8 cellular contexts compared by ENCODE assay signal in genomic region chr7:80136276-80137045, GRCh38. TPM values are rescaled to one million over a fixed set of nuclear protein-coding genes. Genes with fewer than 3 reads are reported as not detected.
DNase-seq lines count a peak whose midpoint lies in the region; ATAC-seq and TF ChIP-seq lines count a peak whose summit lies in the region.

No MANE protein-coding gene starts in this region.

- ATAC-seq in heart right ventricle (no peak), Right ventricle myocardium inferior (no peak)

- peaks cover 0 to 44% (median 26%) of the 10 kb centered on the region in 9 donors for H3K4me1 ChIP-seq in heart right ventricle

- peaks cover 54% of the 10 kb centered on the region for H3K4me1 Mint-ChIP-seq in nephron progenitor cell

- intact Hi-C loops in heart right ventricle (cut with DNase I), result loop anchor here in 6 of 10 donors (5.0 to 10.0 kb wide), 6 partner anchors 56 to 258 kb away; no protein-coding TSS in a partner anchor
- intact Hi-C loops in Right ventricle myocardium inferior (cut with DNase I), result loop anchor here (5.0 kb wide), 1 partner anchor 141 kb away; no protein-coding TSS in a partner anchor

- peak overlapping the region; percentile 91 for H3K4me3 Mint-ChIP-seq in nephron progenitor cell

- TF ChIP-seq CTCF in heart right ventricle (IDR thresholded peaks at IDR 0.05) (no peak), nephron progenitor cell (IDR thresholded peaks at IDR 0.05) (no peak)

- peak overlapping the region; percentile 22 for H3K27ac Mint-ChIP-seq in nephron progenitor cell

- H3K27me3 Mint-ChIP-seq in nephron progenitor cell (ENCODE audit: low read depth, poor library complexity), result no peaks in the 10 kb centered on the region

- peak overlapping the region; percentile 80 to 100 (median 93) for H3K4me3 ChIP-seq in heart right ventricle

- no peaks in the 10 kb centered on the region for H3K9me3 ChIP-seq in heart right ventricle

- peaks cover 0 to 33% (median 0%) of the 10 kb centered on the region in 7 donors for H3K27me3 ChIP-seq in heart right ventricle

- peak overlapping the region in 2 of 10 donors; percentile 87 to 89 for H3K27ac ChIP-seq in heart right ventricle

- H3K9me3 Mint-ChIP-seq in nephron progenitor cell, result peaks cover 12% of the 10 kb centered on the region

- H3K36me3 ChIP-seq in heart right ventricle, result no peaks in the 10 kb centered on the region

- H3K36me3 Mint-ChIP-seq in nephron progenitor cell (ENCODE audit: low read depth), result peaks cover 18% of the 10 kb centered on the region

- 53 to 57% methylated on average over 4 of the region's 4 CpGs for WGBS in heart right ventricle, 2 donors

- DNase-seq in heart right ventricle (no peak), Right ventricle myocardium inferior (ENCODE audit: missing footprints) (no peak), M059J (ENCODE audit: low read depth) (peak; percentile 71), dermis blood vessel endothelial cell (peak; percentile 42), nephron progenitor cell (no peak), NCI-H82 (lab: John Stamatoyannopoulos, UW) (no peak), NCI-H226 (no peak)
- DNase-seq in activated effector memory CD4-positive, alpha-beta T cell treated with anti-CD3 and anti-CD28 coated beads, Interleukin-2, amount 50 U/mL, for 16 hours, result no peak

RNA-seq across cellular contexts. Expression of gene GNAI1, which starts 1.8 kb away (rescaled TPM):
- total RNA-seq in heart right ventricle (10 to 100 TPM in 8 of 10 donors, 1 to 10 TPM in 2; 9.1 to 19.9 (median 13.6) TPM), Right ventricle myocardium inferior (12.4 TPM), dermis blood vessel endothelial cell (28.8 and 36.2 TPM in 2 replicates)
- 1 to 10 TPM; 5.5 to 6.5 TPM for polyA plus RNA-seq in heart right ventricle
- total RNA-seq in M059J (2014; rRNA removed; shearing (Covaris generic)), result 48.1 and 58.9 TPM in 2 replicates

Comparison
In these comparisons a context has a peak if more than half of its experiments do, and no peak if none do; other contexts are left out.
1. DNase-seq: peak in M059J (single experiment) and dermis blood vessel endothelial cell (single experiment); none in heart right ventricle (0 of 2), Right ventricle myocardium inferior (single experiment), nephron progenitor cell (single experiment), NCI-H82 (single experiment), activated effector memory CD4-positive, alpha-beta T cell treated with anti-CD3 and anti-CD28 coated beads, Interleukin-2, amount 50 U/mL, for 16 hours (single experiment) and NCI-H226 (single experiment).